In genomic region chr14:20461230-20462141, GRCh38 we compare ENCODE assay signal across 1 cellular context.
TF ChIP-seq lines count a peak whose summit lies in the region.

PIP4P1 (minus strand) TSS chr14:20461434; CDS start chr14:20461325, 109 bp downstream.

TF ChIP-seq in WTC11, 78 proteins besides CTCF, POLR2A, EP300 and RAD21 (continued from another document):
- TF ChIP-seq, protein P1, sequence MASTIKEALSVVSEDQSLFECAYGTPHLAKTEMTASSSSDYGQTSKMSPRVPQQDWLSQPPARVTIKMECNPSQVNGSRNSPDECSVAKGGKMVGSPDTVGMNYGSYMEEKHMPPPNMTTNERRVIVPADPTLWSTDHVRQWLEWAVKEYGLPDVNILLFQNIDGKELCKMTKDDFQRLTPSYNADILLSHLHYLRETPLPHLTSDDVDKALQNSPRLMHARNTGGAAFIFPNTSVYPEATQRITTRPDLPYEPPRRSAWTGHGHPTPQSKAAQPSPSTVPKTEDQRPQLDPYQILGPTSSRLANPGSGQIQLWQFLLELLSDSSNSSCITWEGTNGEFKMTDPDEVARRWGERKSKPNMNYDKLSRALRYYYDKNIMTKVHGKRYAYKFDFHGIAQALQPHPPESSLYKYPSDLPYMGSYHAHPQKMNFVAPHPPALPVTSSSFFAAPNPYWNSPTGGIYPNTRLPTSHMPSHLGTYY (CRISPR knock-in tag; IDR thresholded peaks at IDR 0.05), result no peak
- TF ChIP-seq TEAD4 (CRISPR knock-in tag; IDR thresholded peaks at IDR 0.05), result 0 out of 2 replicates have a peak, but pooled peaks have one; percentile 36
- peak; percentile 80 for TF ChIP-seq NFYB (CRISPR knock-in tag; conservative IDR thresholded peaks at IDR 0.05; ENCODE audit: low read depth)
- TF ChIP-seq SMAD4 (CRISPR knock-in tag; IDR thresholded peaks at IDR 0.05), result no peak
- TF ChIP-seq EMX1 (CRISPR knock-in tag; IDR thresholded peaks at IDR 0.05), result no peak
- peak; percentile 100 for TF ChIP-seq USF1 (CRISPR knock-in tag; IDR thresholded peaks at IDR 0.05)
- TF ChIP-seq FOXK1 (CRISPR knock-in tag; IDR thresholded peaks at IDR 0.05), result peak; percentile 92
- TF ChIP-seq, protein P2, sequence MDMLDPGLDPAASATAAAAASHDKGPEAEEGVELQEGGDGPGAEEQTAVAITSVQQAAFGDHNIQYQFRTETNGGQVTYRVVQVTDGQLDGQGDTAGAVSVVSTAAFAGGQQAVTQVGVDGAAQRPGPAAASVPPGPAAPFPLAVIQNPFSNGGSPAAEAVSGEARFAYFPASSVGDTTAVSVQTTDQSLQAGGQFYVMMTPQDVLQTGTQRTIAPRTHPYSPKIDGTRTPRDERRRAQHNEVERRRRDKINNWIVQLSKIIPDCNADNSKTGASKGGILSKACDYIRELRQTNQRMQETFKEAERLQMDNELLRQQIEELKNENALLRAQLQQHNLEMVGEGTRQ (CRISPR knock-in tag; IDR thresholded peaks at IDR 0.05), result peak; percentile 100
- TF ChIP-seq, protein P3, sequence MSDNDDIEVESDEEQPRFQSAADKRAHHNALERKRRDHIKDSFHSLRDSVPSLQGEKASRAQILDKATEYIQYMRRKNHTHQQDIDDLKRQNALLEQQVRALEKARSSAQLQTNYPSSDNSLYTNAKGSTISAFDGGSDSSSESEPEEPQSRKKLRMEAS (CRISPR knock-in tag; IDR thresholded peaks at IDR 0.05), result peak; percentile 98
- peak; percentile 48; the same call in 1 of the 2 replicates for TF ChIP-seq IRF1 (CRISPR knock-in tag; IDR thresholded peaks at IDR 0.05)
- TF ChIP-seq NFATC4 (CRISPR knock-in tag; IDR thresholded peaks at IDR 0.05), result no peak
- TF ChIP-seq, protein P4, sequence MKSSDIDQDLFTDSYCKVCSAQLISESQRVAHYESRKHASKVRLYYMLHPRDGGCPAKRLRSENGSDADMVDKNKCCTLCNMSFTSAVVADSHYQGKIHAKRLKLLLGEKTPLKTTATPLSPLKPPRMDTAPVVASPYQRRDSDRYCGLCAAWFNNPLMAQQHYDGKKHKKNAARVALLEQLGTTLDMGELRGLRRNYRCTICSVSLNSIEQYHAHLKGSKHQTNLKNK (CRISPR knock-in tag; IDR thresholded peaks at IDR 0.05), result no peak
- no peak for TF ChIP-seq ATF3 (CRISPR knock-in tag; conservative IDR thresholded peaks at IDR 0.05)
- TF ChIP-seq, protein P5, sequence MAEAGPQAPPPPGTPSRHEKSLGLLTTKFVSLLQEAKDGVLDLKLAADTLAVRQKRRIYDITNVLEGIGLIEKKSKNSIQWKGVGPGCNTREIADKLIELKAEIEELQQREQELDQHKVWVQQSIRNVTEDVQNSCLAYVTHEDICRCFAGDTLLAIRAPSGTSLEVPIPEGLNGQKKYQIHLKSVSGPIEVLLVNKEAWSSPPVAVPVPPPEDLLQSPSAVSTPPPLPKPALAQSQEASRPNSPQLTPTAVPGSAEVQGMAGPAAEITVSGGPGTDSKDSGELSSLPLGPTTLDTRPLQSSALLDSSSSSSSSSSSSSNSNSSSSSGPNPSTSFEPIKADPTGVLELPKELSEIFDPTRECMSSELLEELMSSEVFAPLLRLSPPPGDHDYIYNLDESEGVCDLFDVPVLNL (CRISPR knock-in tag; IDR thresholded peaks at IDR 0.05; ENCODE audit: borderline replicate concordance, low read depth), result no peak
- TF ChIP-seq CREB1 (CRISPR knock-in tag; IDR thresholded peaks at IDR 0.05), result no peak
- no peak for TF ChIP-seq IRF2 (CRISPR knock-in tag; IDR thresholded peaks at IDR 0.05; ENCODE audit: borderline replicate concordance, low read depth)
- no peak for TF ChIP-seq CDX4 (CRISPR knock-in tag; IDR thresholded peaks at IDR 0.05; ENCODE audit: borderline replicate concordance)
- TF ChIP-seq SOX15 (CRISPR knock-in tag; IDR thresholded peaks at IDR 0.05), result no peak
- no peak for TF ChIP-seq JAZF1 (CRISPR knock-in tag; IDR thresholded peaks at IDR 0.05)
- TF ChIP-seq, protein P6, sequence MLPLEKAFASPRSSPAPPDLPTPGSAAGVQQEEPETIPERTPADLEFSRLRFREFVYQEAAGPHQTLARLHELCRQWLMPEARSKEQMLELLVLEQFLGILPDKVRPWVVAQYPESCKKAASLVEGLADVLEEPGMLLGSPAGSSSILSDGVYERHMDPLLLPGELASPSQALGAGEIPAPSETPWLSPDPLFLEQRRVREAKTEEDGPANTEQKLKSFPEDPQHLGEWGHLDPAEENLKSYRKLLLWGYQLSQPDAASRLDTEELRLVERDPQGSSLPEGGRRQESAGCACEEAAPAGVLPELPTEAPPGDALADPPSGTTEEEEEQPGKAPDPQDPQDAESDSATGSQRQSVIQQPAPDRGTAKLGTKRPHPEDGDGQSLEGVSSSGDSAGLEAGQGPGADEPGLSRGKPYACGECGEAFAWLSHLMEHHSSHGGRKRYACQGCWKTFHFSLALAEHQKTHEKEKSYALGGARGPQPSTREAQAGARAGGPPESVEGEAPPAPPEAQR (CRISPR knock-in tag; IDR thresholded peaks at IDR 0.05), result no peak
- no peak for TF ChIP-seq ZNF219 (CRISPR knock-in tag; IDR thresholded peaks at IDR 0.05; ENCODE audit: borderline replicate concordance)
- TF ChIP-seq ZNF317 (CRISPR knock-in tag; IDR thresholded peaks at IDR 0.05; ENCODE audit: borderline replicate concordance, low read depth), result no peak
- peak; percentile 63; the same call in 1 of the 2 replicates for TF ChIP-seq CREM (CRISPR knock-in tag; IDR thresholded peaks at IDR 0.05)
- peak; percentile 88 for TF ChIP-seq TEAD1 (CRISPR knock-in tag; IDR thresholded peaks at IDR 0.05)
- TF ChIP-seq, protein P7, sequence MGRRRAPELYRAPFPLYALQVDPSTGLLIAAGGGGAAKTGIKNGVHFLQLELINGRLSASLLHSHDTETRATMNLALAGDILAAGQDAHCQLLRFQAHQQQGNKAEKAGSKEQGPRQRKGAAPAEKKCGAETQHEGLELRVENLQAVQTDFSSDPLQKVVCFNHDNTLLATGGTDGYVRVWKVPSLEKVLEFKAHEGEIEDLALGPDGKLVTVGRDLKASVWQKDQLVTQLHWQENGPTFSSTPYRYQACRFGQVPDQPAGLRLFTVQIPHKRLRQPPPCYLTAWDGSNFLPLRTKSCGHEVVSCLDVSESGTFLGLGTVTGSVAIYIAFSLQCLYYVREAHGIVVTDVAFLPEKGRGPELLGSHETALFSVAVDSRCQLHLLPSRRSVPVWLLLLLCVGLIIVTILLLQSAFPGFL (CRISPR knock-in tag; IDR thresholded peaks at IDR 0.05; ENCODE audit: borderline replicate concordance), result no peak; the same call in 1 of the 2 replicates
- no peak for TF ChIP-seq MXD4 (CRISPR knock-in tag; IDR thresholded peaks at IDR 0.05; ENCODE audit: borderline replicate concordance)
- no peak for TF ChIP-seq ZNF532 (CRISPR knock-in tag; IDR thresholded peaks at IDR 0.05; ENCODE audit: borderline replicate concordance)
- TF ChIP-seq SMAD3 (CRISPR knock-in tag; IDR thresholded peaks at IDR 0.05; ENCODE audit: borderline replicate concordance), result 0 out of 2 replicates have a peak, but pooled peaks have one; percentile 41
- no peak for TF ChIP-seq ZNF512 (CRISPR knock-in tag; IDR thresholded peaks at IDR 0.05; ENCODE audit: borderline replicate concordance)
- no peak for TF ChIP-seq ZNF263 (CRISPR knock-in tag; IDR thresholded peaks at IDR 0.05; ENCODE audit: low read depth)
- no peak for TF ChIP-seq ZNF396 (CRISPR knock-in tag; IDR thresholded peaks at IDR 0.05; ENCODE audit: borderline replicate concordance)
- TF ChIP-seq ZNF232 (CRISPR knock-in tag; IDR thresholded peaks at IDR 0.05), result peak; percentile 85; the same call in 1 of the 2 replicates
- TF ChIP-seq ESRRA (CRISPR knock-in tag; IDR thresholded peaks at IDR 0.05; ENCODE audit: borderline replicate concordance), result 0 out of 2 replicates have a peak, but pooled peaks have one; percentile 42
- TF ChIP-seq ARID4B (CRISPR knock-in tag; IDR thresholded peaks at IDR 0.05; ENCODE audit: borderline replicate concordance), result peak; percentile 39; the same call in 1 of the 2 replicates
- no peak for TF ChIP-seq RORB (CRISPR knock-in tag; IDR thresholded peaks at IDR 0.05)
- TF ChIP-seq GABPB1 (CRISPR knock-in tag; IDR thresholded peaks at IDR 0.05), result peak; percentile 80
- no peak for TF ChIP-seq ELF4 (CRISPR knock-in tag; IDR thresholded peaks at IDR 0.05; ENCODE audit: low read depth)
